Comparison of ENCODE assay signal across 25 cellular contexts in genomic region chr17:6245301-6245810, GRCh38.
DNase-seq lines count a peak whose midpoint lies in the region; ATAC-seq, FAIRE-seq and TF ChIP-seq lines count a peak whose summit lies in the region.
"Had no signal": no experiment of that assay in that cellular context is flagged by ENCODE, and none has a peak within 500 bp of the region (broad histone marks: within the 10 kb centered on the region; RNA-seq: fewer than 3 reads in every experiment).

No MANE protein-coding gene starts in this region.

- H3K4me3 ChIP-seq in mammary epithelial cell (replicated peaks in 1 of 3; ENCODE audit: insufficient read depth in 1 of 3, low read depth in 2 of 3, low read length in 3 of 3) (no peak overlapping the region), H1 (ENCODE audit: extremely low read depth in 1 of 4, insufficient read depth in 2 of 4, low read depth in 3 of 4, low read length in 4 of 4) (no peak overlapping the region), mesendoderm (ENCODE audit: low read length) (no peak overlapping the region), upper lobe of right lung (no peak overlapping the region)
- H3K4me3 ChIP-seq: A549; BLaER1 treated with 17β-estradiol and CSF1 and Interleukin-3, amounts not matched to agents 10 nM and 100 nM; GM12878; GM23338 had no signal

- CTCF ChIA-PET in mammary epithelial cell (lab: Charles Lee; ENCODE audit: low non-redundant PET) = no interaction called here
- CTCF ChIA-PET in MCF 10A (lab: Yijun Ruan, JAX) = interaction anchor here (0.5 kb wide), 1 partner anchor 651 kb away, joined by 3 read pairs; no protein-coding TSS in a partner anchor
- CTCF ChIA-PET in RWPE1 (lab: Yijun Ruan, JAX) = no interaction called here
- CTCF ChIA-PET in H1 (lab: Charles Lee; ENCODE audit: partially characterized antibody) = interaction anchor here (0.5 to 1.5 kb wide), 5 partner anchors 10 to 176 kb away, joined by 3 to 6 read pairs (median 3); no protein-coding TSS in a partner anchor

- dilution Hi-C loops in mammary epithelial cell (cut with HindIII; ENCODE audit: low sequenced_read_pairs) = loop anchor here (5.0 kb wide), 1 partner anchor 38 kb away; no protein-coding TSS in a partner anchor

- H3K9me3 ChIP-seq in mammary epithelial cell (replicated peaks; ENCODE audit: insufficient read depth, low read length) (no peaks in the 10 kb centered on the region), H1 (ENCODE audit: insufficient read depth in 2 of 2, low read depth in 1 of 2, low read length in 1 of 2) (no peaks in the 10 kb centered on the region), upper lobe of right lung (no peaks in the 10 kb centered on the region)
- H3K9me3 ChIP-seq: A549; BE2C; BLaER1 treated with 17β-estradiol and CSF1 and Interleukin-3, amounts not matched to agents 10 nM and 100 nM had no signal

- H4K20me1 ChIP-seq in mammary epithelial cell (ENCODE audit: insufficient read depth, low read length) (no peaks in the 10 kb centered on the region), H1 (replicated peaks in 1 of 2; ENCODE audit: control insufficient read depth in 1 of 2, insufficient read depth in 2 of 2, low read length in 2 of 2) (no peaks in the 10 kb centered on the region)

- H3K18ac ChIP-seq in H1 (ENCODE audit: extremely low read depth, low read length) (no peak overlapping the region), mesendoderm (ENCODE audit: low read length) (no peak overlapping the region)

- H2AFZ ChIP-seq in mammary epithelial cell (ENCODE audit: low read depth, low read length) (no peak overlapping the region), H1 (ENCODE audit: low read length) (no peak overlapping the region)
- H2AFZ ChIP-seq: GM23338 had no signal

- H2AK5ac ChIP-seq in H1 (ENCODE audit: low read depth, low read length) (no peak overlapping the region; the same call in 1 of the 2 replicates), mesendoderm (ENCODE audit: low read length) (no peak overlapping the region)

- H3K27ac ChIP-seq in mammary epithelial cell (ENCODE audit: insufficient read depth, low read depth, low read length) (no peak overlapping the region), RWPE1 (peak overlapping the region; percentile 71), H1 (ENCODE audit: low read depth, low read length) (no peak overlapping the region), mesendoderm (ENCODE audit: low read depth, low read length) (no peak overlapping the region), upper lobe of right lung (no peak overlapping the region)
- H3K27ac ChIP-seq: A549; BLaER1 treated with 17β-estradiol and CSF1 and Interleukin-3, amounts not matched to agents 10 nM and 100 nM had no signal

- TF ChIP-seq CTCF in mammary epithelial cell (conservative IDR thresholded peaks at IDR 0.05 in 1 of 2, IDR thresholded peaks at IDR 0.05 in 1 of 2; ENCODE audit: extremely low read depth in 1 of 2, insufficient read depth in 1 of 2, low read depth in 1 of 2, low read length in 2 of 2) (no peak), MCF 10A (IDR thresholded peaks at IDR 0.05; ENCODE audit: unreplicated experiment) (no peak), RWPE1 (conservative IDR thresholded peaks at IDR 0.05; ENCODE audit: low read depth) (no peak), H1 (IDR thresholded peaks at IDR 0.05; ENCODE audit: control extremely low read depth in 1 of 3, insufficient read depth in 1 of 3, low read depth in 1 of 3, low read length in 3 of 3) (no peak), osteocyte (IDR thresholded peaks at IDR 0.05) (no peak), upper lobe of right lung (IDR thresholded peaks at IDR 0.05) (no peak)

- H3K4me2 ChIP-seq in mammary epithelial cell (ENCODE audit: insufficient read depth, low read depth, low read length) (peak overlapping the region; percentile 2), H1 (ENCODE audit: insufficient read depth in 1 of 2, low read depth in 2 of 2, low read length in 2 of 2) (no peak overlapping the region), mesendoderm (ENCODE audit: low read length) (no peak overlapping the region)
- H3K4me2 ChIP-seq: A549; BLaER1 treated with 17β-estradiol and CSF1 and Interleukin-3, amounts not matched to agents 10 nM and 100 nM; GM23338 had no signal

- H3K79me1 ChIP-seq in H1 (ENCODE audit: low read depth, low read length) = no peaks in the 10 kb centered on the region
- H3K79me1 ChIP-seq in mesendoderm (ENCODE audit: low read length) = no peaks in the 10 kb centered on the region

- H3K56ac ChIP-seq in H1 (replicated peaks; ENCODE audit: insufficient read length, low read depth, low read length) (no peak overlapping the region), mesendoderm (ENCODE audit: low read length) (no peak overlapping the region)

- H3K14ac ChIP-seq in H1 (ENCODE audit: insufficient read length) = no peak overlapping the region

- no peak overlapping the region for H4K5ac ChIP-seq in H1 (ENCODE audit: insufficient read length, low read depth, low read length)
- no peak overlapping the region for H4K5ac ChIP-seq in mesendoderm (ENCODE audit: low read length)

- 71% methylated on average over 5 of the region's 5 CpGs for WGBS in mammary epithelial cell (ENCODE audit: low coverage, missing lambda C conversion rate)
- WGBS in H1 (ENCODE audit: extremely low coverage in 1 of 2, insufficient coverage in 1 of 2, insufficient read length in 1 of 2, insufficient replicate concordance in 2 of 2, low coverage in 1 of 2, low lambda C conversion rate in 2 of 2, missing lambda C conversion rate in 1 of 2), 2 experiments = 95% methylated on average over 5 of the region's 5 CpGs; no CpG with 5 or more reads in 1 of the 2 experiments
- WGBS in mesendoderm (ENCODE audit: extremely low coverage, insufficient coverage, low lambda C conversion rate) = no CpG with 5 or more reads among the region's 5 CpGs

- no peak overlapping the region for H3K23ac ChIP-seq in H1 (ENCODE audit: insufficient read length)
- H3K23ac ChIP-seq in mesendoderm (ENCODE audit: low read length) = no peak overlapping the region

- H3K9me3 Mint-ChIP-seq in MCF 10A (ENCODE audit: unreplicated experiment) = no peaks in the 10 kb centered on the region
- no peaks in the 10 kb centered on the region for H3K9me3 Mint-ChIP-seq in osteocyte (ENCODE audit: unreplicated experiment)
- H3K9me3 Mint-ChIP-seq: CD4-positive, alpha-beta T cell; CD8-positive, alpha-beta memory T cell; GM23338 had no signal

- in situ Hi-C loops in mammary epithelial cell (cut with MboI; ENCODE audit: low sequenced_read_pairs in 2 of 2) = no loop called here

- TF ChIP-seq POLR2A in H1 (IDR thresholded peaks at IDR 0.05; ENCODE audit: control extremely low read depth in 1 of 2, low read depth in 2 of 2, low read length in 2 of 2) = no peak

- ATAC-seq in upper lobe of right lung = no peak
- ATAC-seq: A549, GM12878, GM23338 had no signal

- H3K27ac Mint-ChIP-seq in MCF 10A (ENCODE audit: low read depth, unreplicated experiment) (no peak overlapping the region), osteocyte (ENCODE audit: unreplicated experiment) (no peak overlapping the region)
- H3K27ac Mint-ChIP-seq: CD4-positive, alpha-beta T cell; CD8-positive, alpha-beta memory T cell; GM23338 had no signal

- H2BK5ac ChIP-seq in H1 (ENCODE audit: low read depth, low read length) (0 out of 2 replicates have a peak overlapping the region, but pooled peaks have one; percentile 19), mesendoderm (ENCODE audit: low read length) (no peak overlapping the region)

- no peak overlapping the region for H3K4ac ChIP-seq in H1 (replicated peaks; ENCODE audit: insufficient read length, low read depth, low read length)
- H3K4ac ChIP-seq in mesendoderm (ENCODE audit: low read depth, low read length) = no peak overlapping the region

- FAIRE-seq in H1 (lab: Jason Lieb, UNC) = no peak
- FAIRE-seq: A549, D721Med, GM12878, H54 had no signal

- no peak for TF ChIP-seq RAD21 in H1 (IDR thresholded peaks at IDR 0.05 in 1 of 2, conservative IDR thresholded peaks at IDR 0.05 in 1 of 2; ENCODE audit: low read depth in 2 of 2, low read length in 2 of 2)

- H3K27me3 Mint-ChIP-seq in MCF 10A (ENCODE audit: insufficient read depth, unreplicated experiment) (peaks cover 44% of the 10 kb centered on the region), osteocyte (ENCODE audit: unreplicated experiment) (peaks cover 11% of the 10 kb centered on the region)

- peaks cover 5% of the 10 kb centered on the region for H3K27me3 ChIP-seq in mammary epithelial cell (ENCODE audit: insufficient read depth, low read length)
- H3K27me3 ChIP-seq in H1 (replicated peaks in 1 of 4; ENCODE audit: control insufficient read depth in 3 of 4, extremely low read depth in 1 of 4, insufficient read depth in 3 of 4, low read length in 3 of 4) = no peaks in the 10 kb centered on the region; a peak in 1 of 7 replicates
- no peaks in the 10 kb centered on the region for H3K27me3 ChIP-seq in mesendoderm (ENCODE audit: insufficient read depth, low read length, poor library complexity)
- peaks cover 10% of the 10 kb centered on the region for H3K27me3 ChIP-seq in upper lobe of right lung
- H3K27me3 ChIP-seq: BE2C had no signal

- no peak overlapping the region for H4K8ac ChIP-seq in H1 (ENCODE audit: extremely low read depth, insufficient read depth, low read length)
- H4K8ac ChIP-seq in mesendoderm (ENCODE audit: low read depth, low read length) = no peak overlapping the region

- H2BK15ac ChIP-seq in H1 (ENCODE audit: low read length) (no peak overlapping the region), mesendoderm (replicated peaks; ENCODE audit: low read depth) (no peak overlapping the region)

- intact Hi-C loops in mammary epithelial cell (cut with micrococcal nuclease) (no loop called here), MCF 10A (cut with micrococcal nuclease) (no loop called here), upper lobe of right lung (cut with DNase I) (no loop called here)

- TF ChIP-seq EP300 in H1 (IDR thresholded peaks at IDR 0.05; ENCODE audit: borderline replicate concordance in 1 of 2, low read depth in 2 of 2, low read length in 2 of 2) = no peak

- H3K79me2 ChIP-seq in mammary epithelial cell (ENCODE audit: insufficient read depth, low read length) (no peaks in the 10 kb centered on the region), H1 (ENCODE audit: control insufficient read depth in 1 of 2, insufficient read depth in 2 of 2, low read length in 2 of 2) (no peaks in the 10 kb centered on the region), mesendoderm (ENCODE audit: control insufficient read depth, insufficient read depth, low read length) (no peaks in the 10 kb centered on the region)

- H3K23me2 ChIP-seq in H1 (ENCODE audit: low read depth, low read length) = no peaks in the 10 kb centered on the region; the same call in 1 of the 2 replicates

- no peak overlapping the region for H2BK120ac ChIP-seq in H1 (replicated peaks; ENCODE audit: low read depth, low read length)
- H2BK120ac ChIP-seq in mesendoderm (ENCODE audit: low read depth, low read length) = no peak overlapping the region

- H2BK12ac ChIP-seq in H1 (ENCODE audit: low read depth, low read length) = no peak overlapping the region; the same call in 1 of the 2 replicates

- BruUV-seq in mammary epithelial cell (replicated peaks; lab: Mats Ljungman, UMichigan) (no TSS peak), MCF 10A (replicated peaks; lab: Mats Ljungman, UMichigan) (no TSS peak)

- H3K4me3 Mint-ChIP-seq in MCF 10A (ENCODE audit: unreplicated experiment) (no peak overlapping the region), osteocyte (ENCODE audit: unreplicated experiment) (no peak overlapping the region)
- H3K4me3 Mint-ChIP-seq: CD14-positive monocyte; CD4-positive, alpha-beta T cell; CD8-positive, alpha-beta memory T cell; GM23338 had no signal

- peaks cover 10% of the 10 kb centered on the region for H3K4me1 ChIP-seq in mammary epithelial cell (ENCODE audit: insufficient read depth, low read length)
- peaks cover 6 to 18% (median 11%) of the 10 kb centered on the region in 4 experiments for H3K4me1 ChIP-seq in H1 (replicated peaks in 1 of 4; ENCODE audit: control insufficient read depth in 3 of 4, insufficient read depth in 4 of 4, low read length in 3 of 4)
- H3K4me1 ChIP-seq in mesendoderm (ENCODE audit: control insufficient read depth, low read depth, low read length) = peaks cover 8% of the 10 kb centered on the region
- no peaks in the 10 kb centered on the region for H3K4me1 ChIP-seq in upper lobe of right lung
- H3K4me1 ChIP-seq: BE2C; BLaER1 treated with 17β-estradiol and CSF1 and Interleukin-3, amounts not matched to agents 10 nM and 100 nM had no signal

- DNase-seq in mammary epithelial cell (no peak), MCF 10A (ENCODE audit: unreplicated experiment) (no peak), RWPE1 (ENCODE audit: low spot score) (no peak), H1 (ENCODE audit: low read depth in 1 of 2, low spot score in 2 of 2) (no peak), osteocyte (ENCODE audit: extremely low spot score, unreplicated experiment) (peak; percentile 59), mesendoderm (no peak), upper lobe of right lung (no peak)
- DNase-seq: 8988T; ACHN; AML-193; BE2C; CD4-positive, alpha-beta T cell; CD8-positive, alpha-beta memory T cell; DMS 273 treated with DMSO at 0.1 percent for 48 hours; DMS79; EL; GDM1; HCEC 1CT had no signal

- no peak overlapping the region for H2BK20ac ChIP-seq in H1 (ENCODE audit: low read length)

- no peaks in the 10 kb centered on the region for H3K36me3 Mint-ChIP-seq in MCF 10A (ENCODE audit: insufficient read depth, unreplicated experiment)
- H3K36me3 Mint-ChIP-seq in osteocyte (ENCODE audit: unreplicated experiment) = no peaks in the 10 kb centered on the region
- H3K36me3 Mint-ChIP-seq: CD14-positive monocyte; CD8-positive, alpha-beta memory T cell had no signal

- H3K4me1 Mint-ChIP-seq in MCF 10A (ENCODE audit: insufficient read depth, unreplicated experiment) (peaks cover 11% of the 10 kb centered on the region), osteocyte (ENCODE audit: unreplicated experiment) (no peaks in the 10 kb centered on the region)
- H3K4me1 Mint-ChIP-seq: CD14-positive monocyte; CD8-positive, alpha-beta memory T cell had no signal

- POLR2A ChIA-PET in MCF 10A (lab: Yijun Ruan, JAX) = no interaction called here
- POLR2A ChIA-PET in RWPE1 (lab: Yijun Ruan, JAX; ENCODE audit: low non-redundant PET) = no interaction called here
- POLR2A ChIA-PET in H1 (lab: Charles Lee; ENCODE audit: partially characterized antibody) = no interaction called here

- no peak overlapping the region for H4K91ac ChIP-seq in H1 (replicated peaks; ENCODE audit: insufficient read length, low read length)

- H3K9ac ChIP-seq in mammary epithelial cell (ENCODE audit: insufficient read depth, low read length) = no peak overlapping the region
- H3K9ac ChIP-seq in H1 (replicated peaks in 1 of 4; ENCODE audit: extremely low read depth in 1 of 4, low read depth in 3 of 4, low read length in 3 of 4) = no peak overlapping the region
- H3K9ac ChIP-seq in mesendoderm (ENCODE audit: low read length) = no peak overlapping the region
- H3K9ac ChIP-seq: BLaER1 treated with 17β-estradiol and CSF1 and Interleukin-3, amounts not matched to agents 10 nM and 100 nM had no signal

- H3K36me3 ChIP-seq in mammary epithelial cell (ENCODE audit: insufficient read depth, low read length) = no peaks in the 10 kb centered on the region
- H3K36me3 ChIP-seq in H1 (ENCODE audit: control insufficient read depth in 2 of 4, insufficient read depth in 4 of 4, low read length in 3 of 4) = no peaks in the 10 kb centered on the region
- no peaks in the 10 kb centered on the region for H3K36me3 ChIP-seq in mesendoderm (ENCODE audit: control insufficient read depth, insufficient read depth, low read length)
- H3K36me3 ChIP-seq in upper lobe of right lung = no peaks in the 10 kb centered on the region
- H3K36me3 ChIP-seq: BE2C; BLaER1 treated with 17β-estradiol and CSF1 and Interleukin-3, amounts not matched to agents 10 nM and 100 nM had no signal

Comparison
In these comparisons a context has a peak if more than half of its experiments do, and no peak if none do; other contexts are left out.
1. CTCF ChIA-PET loops: an anchor here in MCF 10A (0.5 kb wide) and H1 (0.5 to 1.5 kb wide); none called in mammary epithelial cell and RWPE1.